Comparison of ENCODE assay signal across 10 cellular contexts in genomic region chr4:3871181-3871852, GRCh38.
DNase-seq lines count a peak whose midpoint lies in the region; ATAC-seq and TF ChIP-seq lines count a peak whose summit lies in the region.
"Had no signal": no experiment of that assay in that cellular context is flagged by ENCODE, and none has a peak within 500 bp of the region (broad histone marks: within the 10 kb centered on the region; RNA-seq: fewer than 3 reads in every experiment).

No MANE protein-coding gene starts in this region.

- H3K27me3 ChIP-seq in Peyer's patch (peaks cover 0 to 4% of the 10 kb centered on the region in 2 donors), iPS-20b (ENCODE audit: insufficient read depth, low read length) (peaks cover 69% of the 10 kb centered on the region), testis (no peaks in the 10 kb centered on the region)

- H3K9ac ChIP-seq in iPS-20b (ENCODE audit: low read depth, low read length): no peak overlapping the region

- H3K4me3 Mint-ChIP-seq in activated CD8-positive, alpha-beta memory T cell treated with anti-CD3 and anti-CD28 coated beads, Interleukin-2, amount 10 ng/mL, durations not matched to agents 7 days and 5 days: no peak overlapping the region

- H3K4me1 ChIP-seq in Peyer's patch (peaks cover 0 to 6% (median 0%) of the 10 kb centered on the region in 4 donors), iPS-20b (ENCODE audit: insufficient read depth, low read length) (no peaks in the 10 kb centered on the region; the same call in 1 of the 2 replicates), testis (no peaks in the 10 kb centered on the region)

- TF ChIP-seq CTCF in Peyer's patch (IDR thresholded peaks at IDR 0.05) (no peak), testis (IDR thresholded peaks at IDR 0.05) (no peak)

- CTCF ChIA-PET in activated CD8-positive, alpha-beta memory T cell treated with anti-CD3 and anti-CD28 coated beads, Interleukin-2, amount 10 ng/mL, durations not matched to agents 7 days and 5 days (lab: Charles Lee): no interaction called here

- DNase-seq in activated CD8-positive, alpha-beta memory T cell treated with anti-CD3 and anti-CD28 coated beads, Interleukin-2, amount 10 ng/mL, durations not matched to agents 7 days and 5 days: peak; percentile 48
- DNase-seq in activated CD8-positive, alpha-beta memory T cell treated with anti-CD3 and anti-CD28 coated beads, Interleukin-2, amount 50 U/mL, for 48 hours: no peak
- peak in 2 of 3 donors; percentile 44 to 46 for DNase-seq in Peyer's patch
- peak; percentile 41 for DNase-seq in testis
- DNase-seq in KG1 (lab: John Stamatoyannopoulos, UW): no peak
- DNase-seq in SHP77 treated with DMSO at 0.1 percent for 48 hours (lab: John Stamatoyannopoulos, UW): no peak
- no peak for DNase-seq in hepatic stellate cell (ENCODE audit: low spot score)
- DNase-seq: cortex of kidney had no signal

- WGBS in testis, 2 donors: 4 to 14% methylated on average over 13 to 47 of the region's 53 CpGs

- H3K4me1 Mint-ChIP-seq in activated CD8-positive, alpha-beta memory T cell treated with anti-CD3 and anti-CD28 coated beads, Interleukin-2, amount 10 ng/mL, durations not matched to agents 7 days and 5 days: peaks cover 3% of the 10 kb centered on the region

- TF ChIP-seq POLR2A in Peyer's patch (IDR thresholded peaks at IDR 0.05): no peak
- no peak for TF ChIP-seq POLR2A in testis (IDR thresholded peaks at IDR 0.05)

- H3K27ac ChIP-seq in Peyer's patch: no peak overlapping the region
- H3K27ac ChIP-seq in iPS-20b (ENCODE audit: low read length): no peak overlapping the region
- H3K27ac ChIP-seq in testis: no peak overlapping the region

- intact Hi-C loops in testis (cut with DNase I; ENCODE audit: low total_unique reads): no loop called here

- no peaks in the 10 kb centered on the region for H3K36me3 Mint-ChIP-seq in activated CD8-positive, alpha-beta memory T cell treated with anti-CD3 and anti-CD28 coated beads, Interleukin-2, amount 10 ng/mL, durations not matched to agents 7 days and 5 days

- no peaks in the 10 kb centered on the region for H3K36me3 ChIP-seq in Peyer's patch
- no peaks in the 10 kb centered on the region for H3K36me3 ChIP-seq in iPS-20b (ENCODE audit: insufficient read depth, low read depth, low read length)
- no peaks in the 10 kb centered on the region for H3K36me3 ChIP-seq in testis (ENCODE audit: low read depth, missing control alignments)

- H3K27me3 Mint-ChIP-seq in activated CD8-positive, alpha-beta memory T cell treated with anti-CD3 and anti-CD28 coated beads, Interleukin-2, amount 10 ng/mL, durations not matched to agents 7 days and 5 days: peaks cover 33% of the 10 kb centered on the region

- H3K9me3 Mint-ChIP-seq in activated CD8-positive, alpha-beta memory T cell treated with anti-CD3 and anti-CD28 coated beads, Interleukin-2, amount 10 ng/mL, durations not matched to agents 7 days and 5 days (ENCODE audit: low read depth): no peaks in the 10 kb centered on the region

- H3K9me3 ChIP-seq in Peyer's patch (no peaks in the 10 kb centered on the region), iPS-20b (ENCODE audit: insufficient read depth, low read depth, low read length) (peaks cover 7% of the 10 kb centered on the region; the same call in 1 of the 2 replicates), testis (no peaks in the 10 kb centered on the region)

- H3K4me3 ChIP-seq in Peyer's patch (no peak overlapping the region), iPS-20b (ENCODE audit: low read length) (peak overlapping the region; percentile 63; the same call in 1 of the 2 replicates), testis (peak overlapping the region; percentile 9 to 36)
- H3K4me3 ChIP-seq: lung had no signal

- peak; percentile 71 for ATAC-seq in activated CD8-positive, alpha-beta memory T cell treated with anti-CD3 and anti-CD28 coated beads, Interleukin-2, amount 10 ng/mL, durations not matched to agents 7 days and 5 days

- no peak overlapping the region for H3K27ac Mint-ChIP-seq in activated CD8-positive, alpha-beta memory T cell treated with anti-CD3 and anti-CD28 coated beads, Interleukin-2, amount 10 ng/mL, durations not matched to agents 7 days and 5 days

Comparison
In these comparisons a context has a peak if more than half of its experiments do, and no peak if none do; other contexts are left out.
1. DNase-seq: peak in activated CD8-positive, alpha-beta memory T cell treated with anti-CD3 and anti-CD28 coated beads, Interleukin-2, amount 10 ng/mL, durations not matched to agents 7 days and 5 days (single experiment), Peyer's patch (2 of 3) and testis (single experiment); none in activated CD8-positive, alpha-beta memory T cell treated with anti-CD3 and anti-CD28 coated beads, Interleukin-2, amount 50 U/mL, for 48 hours (single experiment), KG1 (single experiment), SHP77 treated with DMSO at 0.1 percent for 48 hours (single experiment) and hepatic stellate cell (single experiment).
2. H3K4me3 ChIP-seq: peak in iPS-20b (single experiment) and testis (2 of 2); none in Peyer's patch (0 of 4).